ENCODE assay signal across 23 cellular contexts in the genomic region with DNA sequence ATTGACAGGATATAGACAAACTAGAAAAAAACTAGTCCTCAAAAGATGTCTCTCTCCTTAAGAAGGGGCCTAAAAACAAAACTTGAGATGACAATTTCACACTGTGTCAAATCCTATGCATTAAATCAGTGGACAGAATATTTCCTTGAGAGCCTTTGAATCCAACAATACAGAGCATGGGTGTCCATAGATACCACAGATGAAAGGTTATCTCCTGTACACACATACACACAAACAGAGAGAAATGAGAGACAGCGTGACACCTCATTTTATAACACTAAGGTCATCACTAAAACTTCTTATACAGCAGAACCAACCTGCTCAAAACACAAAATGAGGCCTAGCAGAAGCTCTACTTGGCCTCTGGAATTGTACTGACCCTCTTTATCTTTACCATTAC.
"Had no signal": no experiment of that assay in that cellular context is flagged by ENCODE, and none has a peak within 500 bp of the region (broad histone marks: within the 10 kb centered on the region; RNA-seq: fewer than 3 reads in every experiment).

No MANE protein-coding gene starts in this region.

- DNase-seq: colonic mucosa; effector memory CD4-positive, alpha-beta T cell; foreskin keratinocyte; glutamatergic neuron; heart right ventricle; kidney glomerular epithelial cell; left ventricle myocardium superior; lower lobe of right lung; naive thymus-derived CD8-positive, alpha-beta T cell; nephron progenitor cell; stimulated activated CD4-positive, alpha-beta T cell treated with anti-CD3 and anti-CD28 coated beads, Interleukin-2, amount 100 ng/mL, for 24 hours; stimulated activated CD4-positive, alpha-beta T cell treated with anti-CD3 and anti-CD28 coated beads, Interleukin-4, amount 100 ng/mL, for 24 hours; thyroid gland; trophoblast cell had no signal

- H3K27ac ChIP-seq: colonic mucosa, esophagus muscularis mucosa, foreskin keratinocyte, heart right ventricle, lower lobe of right lung, prostate gland, right atrium auricular region, suprapubic skin, thyroid gland had no signal

- H3K36me3 ChIP-seq: colonic mucosa, esophagus muscularis mucosa, heart right ventricle, lower lobe of right lung, prostate gland, right atrium auricular region, suprapubic skin, thyroid gland had no signal

- H3K27me3 Mint-ChIP-seq: dendritic cell treated with granulocyte-macrophage colony-stimulating factor and Interleukin-4, amounts not matched to agents 40 ng/mL and 50 ng/mL, for 4 days had no signal

- H3K4me3 Mint-ChIP-seq: dendritic cell treated with granulocyte-macrophage colony-stimulating factor and Interleukin-4, amounts not matched to agents 40 ng/mL and 50 ng/mL, for 4 days; naive thymus-derived CD8-positive, alpha-beta T cell; nephron progenitor cell; stimulated activated effector memory CD8-positive, alpha-beta T cell treated with anti-CD3 and anti-CD28 coated beads, Interleukin-12 subunit alpha, Interleukin-12 subunit beta, amount 100 ng/mL, for 72 hours; stimulated activated naive CD8-positive, alpha-beta T cell treated with anti-CD3 and anti-CD28 coated beads, Interleukin-15, Interleukin-2, amounts not matched to agents 100 ng/mL and 50 ng/mL, for 24 hours had no signal

- H3K4me1 ChIP-seq: colonic mucosa, esophagus muscularis mucosa, heart right ventricle, lower lobe of right lung, prostate gland, right atrium auricular region, suprapubic skin, thyroid gland had no signal

- ATAC-seq: foreskin keratinocyte; heart right ventricle; left ventricle myocardium superior; lower lobe of right lung; naive thymus-derived CD8-positive, alpha-beta T cell; sciatic nerve; stimulated activated effector memory CD8-positive, alpha-beta T cell treated with anti-CD3 and anti-CD28 coated beads, Interleukin-12 subunit alpha, Interleukin-12 subunit beta, amount 100 ng/mL, for 72 hours had no signal

- H3K9me3 Mint-ChIP-seq: dendritic cell treated with granulocyte-macrophage colony-stimulating factor and Interleukin-4, amounts not matched to agents 40 ng/mL and 50 ng/mL, for 4 days; naive thymus-derived CD8-positive, alpha-beta T cell; nephron progenitor cell; stimulated activated effector memory CD8-positive, alpha-beta T cell treated with anti-CD3 and anti-CD28 coated beads, Interleukin-12 subunit alpha, Interleukin-12 subunit beta, amount 100 ng/mL, for 72 hours; stimulated activated naive CD8-positive, alpha-beta T cell treated with anti-CD3 and anti-CD28 coated beads, Interleukin-15, Interleukin-2, amounts not matched to agents 100 ng/mL and 50 ng/mL, for 24 hours had no signal

- H3K4me3 ChIP-seq: colonic mucosa, esophagus muscularis mucosa, heart right ventricle, lower lobe of right lung, prostate gland, right atrium auricular region, smooth muscle cell, suprapubic skin, thyroid gland had no signal

- H3K27ac Mint-ChIP-seq: dendritic cell treated with granulocyte-macrophage colony-stimulating factor and Interleukin-4, amounts not matched to agents 40 ng/mL and 50 ng/mL, for 4 days; naive thymus-derived CD8-positive, alpha-beta T cell; nephron progenitor cell; stimulated activated effector memory CD8-positive, alpha-beta T cell treated with anti-CD3 and anti-CD28 coated beads, Interleukin-12 subunit alpha, Interleukin-12 subunit beta, amount 100 ng/mL, for 72 hours; stimulated activated naive CD8-positive, alpha-beta T cell treated with anti-CD3 and anti-CD28 coated beads, Interleukin-15, Interleukin-2, amounts not matched to agents 100 ng/mL and 50 ng/mL, for 24 hours had no signal

- H3K4me1 Mint-ChIP-seq: naive thymus-derived CD8-positive, alpha-beta T cell; nephron progenitor cell; stimulated activated effector memory CD8-positive, alpha-beta T cell treated with anti-CD3 and anti-CD28 coated beads, Interleukin-12 subunit alpha, Interleukin-12 subunit beta, amount 100 ng/mL, for 72 hours had no signal

- H3K9me3 ChIP-seq: colonic mucosa, esophagus muscularis mucosa, heart right ventricle, lower lobe of right lung, prostate gland, right atrium auricular region, suprapubic skin, thyroid gland had no signal

- H3K27me3 ChIP-seq: colonic mucosa, esophagus muscularis mucosa, foreskin keratinocyte, heart right ventricle, right atrium auricular region, suprapubic skin, thyroid gland had no signal

- H3K36me3 Mint-ChIP-seq: naive thymus-derived CD8-positive, alpha-beta T cell; stimulated activated effector memory CD8-positive, alpha-beta T cell treated with anti-CD3 and anti-CD28 coated beads, Interleukin-12 subunit alpha, Interleukin-12 subunit beta, amount 100 ng/mL, for 72 hours had no signal
